Comparison of ENCODE assay signal across 10 cellular contexts in the genomic region with DNA sequence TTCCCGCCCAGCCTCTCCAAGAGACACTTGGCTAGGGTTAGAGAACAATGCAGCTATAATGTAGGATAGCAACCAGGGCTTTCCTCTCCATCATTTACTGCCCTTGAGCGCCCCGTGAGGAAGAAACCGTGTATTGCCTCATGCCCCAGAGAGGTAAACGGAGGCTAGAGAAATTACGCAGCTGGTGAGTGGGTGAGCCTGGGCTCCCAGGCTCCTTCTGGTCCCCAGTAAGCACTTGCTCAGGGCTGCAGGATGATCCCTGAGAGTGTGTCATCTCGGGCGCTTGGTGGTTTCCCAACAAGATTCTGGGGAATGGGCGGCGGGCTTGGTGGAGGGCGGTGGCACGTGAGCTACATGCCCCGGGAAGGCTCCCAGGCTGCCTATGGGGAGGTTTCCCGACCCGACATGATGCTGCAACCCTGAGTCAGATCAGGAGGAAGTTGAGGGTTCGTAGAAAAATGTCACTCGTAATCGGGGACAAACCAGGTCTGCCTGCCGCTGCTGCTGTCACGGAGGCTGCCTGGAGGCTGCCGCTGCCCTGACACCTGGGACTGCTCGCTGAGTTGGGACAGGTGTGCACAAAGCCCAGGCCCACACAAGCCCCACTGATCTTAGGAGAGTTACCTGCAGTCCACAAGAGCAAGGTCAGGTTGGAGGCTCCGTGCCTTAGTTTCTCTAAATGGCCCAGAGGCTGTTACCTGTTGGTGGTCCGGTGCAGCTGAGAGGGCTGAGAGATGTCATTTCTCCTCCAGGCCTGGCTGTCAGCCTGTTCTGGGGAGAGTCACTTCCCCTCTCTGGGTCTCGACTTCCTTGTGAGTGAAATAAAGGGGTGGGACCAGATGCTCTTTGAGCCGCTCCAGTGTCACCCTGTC. TPM values are rescaled to one million over a fixed set of nuclear protein-coding genes. Genes with fewer than 3 reads are reported as not detected.
DNase-seq lines count a peak whose midpoint lies in the region; ATAC-seq lines count a peak whose summit lies in the region.
"Had no signal": no experiment of that assay in that cellular context is flagged by ENCODE, and none has a peak within 500 bp of the region (broad histone marks: within the 10 kb centered on the region; RNA-seq: fewer than 3 reads in every experiment).

A gene with protein sequence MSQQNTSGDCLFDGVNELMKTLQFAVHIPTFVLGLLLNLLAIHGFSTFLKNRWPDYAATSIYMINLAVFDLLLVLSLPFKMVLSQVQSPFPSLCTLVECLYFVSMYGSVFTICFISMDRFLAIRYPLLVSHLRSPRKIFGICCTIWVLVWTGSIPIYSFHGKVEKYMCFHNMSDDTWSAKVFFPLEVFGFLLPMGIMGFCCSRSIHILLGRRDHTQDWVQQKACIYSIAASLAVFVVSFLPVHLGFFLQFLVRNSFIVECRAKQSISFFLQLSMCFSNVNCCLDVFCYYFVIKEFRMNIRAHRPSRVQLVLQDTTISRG (minus strand): TSS at position 773 of the 872 bp plus-strand sequence. CDS start 14,280 bp downstream, outside the sequence.

- H3K27ac ChIP-seq in CD4-positive, CD25-positive, alpha-beta regulatory T cell (ENCODE audit: insufficient read depth, low read length, poor library complexity, severe bottlenecking): peak within 1 kb of the TSS; percentile 65

- peak; percentile 19 to 77 (median 36) for DNase-seq in CD4-positive, CD25-positive, alpha-beta regulatory T cell
- peak; percentile 70 for DNase-seq in activated CD4-positive, CD25-positive, alpha-beta regulatory T cell treated with anti-CD3 and anti-CD28 coated beads, Interleukin-2, amount 50 U/mL, for 72 hours
- peak; percentile 10 for DNase-seq in effector CD8-positive, alpha-beta T cell (lab: John Stamatoyannopoulos, UW)
- DNase-seq in stimulated activated CD4-positive, alpha-beta T cell treated with anti-CD3 and anti-CD28 coated beads, Interleukin-2, amount 100 ng/mL, for 24 hours: peak; percentile 77 to 84
- DNase-seq in HT-29 (ENCODE audit: low spot score) (no peak), T1000 (lab: John Stamatoyannopoulos, UW) (no peak)

- H3K36me3 ChIP-seq in CD4-positive, CD25-positive, alpha-beta regulatory T cell (ENCODE audit: control insufficient read depth, insufficient read depth, low read length): no peaks in the 10 kb centered on the region

- peak; percentile 64 to 65 for ATAC-seq in CD4-positive, CD25-positive, alpha-beta regulatory T cell (ENCODE audit: low read depth in 2 of 2)
- ATAC-seq in GM19324 (IDR thresholded peaks at IDR 0.05; ENCODE audit: low FRiP score, unreplicated experiment): peak; percentile 31
- ATAC-seq in HG03354 (IDR thresholded peaks at IDR 0.05; ENCODE audit: poor library complexity, severe bottlenecking, unreplicated experiment): peak; percentile 52

- peaks cover 29% of the 10 kb centered on the region for H3K4me1 ChIP-seq in CD4-positive, CD25-positive, alpha-beta regulatory T cell (ENCODE audit: control insufficient read depth, insufficient read depth, low read length, poor library complexity, severe bottlenecking)

- H3K27me3 ChIP-seq in CD4-positive, CD25-positive, alpha-beta regulatory T cell (ENCODE audit: control insufficient read depth, insufficient read depth, low read length): peaks cover 2% of the 10 kb centered on the region

- H3K4me1 Mint-ChIP-seq in CD4-positive, CD25-positive, alpha-beta regulatory T cell: peaks cover 0 to 57% (median 34%) of the 10 kb centered on the region in 4 donors

- peak within 1 kb of the TSS; percentile 87 to 93 (median 92) for H3K27ac Mint-ChIP-seq in CD4-positive, CD25-positive, alpha-beta regulatory T cell

- H3K36me3 Mint-ChIP-seq in CD4-positive, CD25-positive, alpha-beta regulatory T cell: no peaks in the 10 kb centered on the region

- no peaks in the 10 kb centered on the region for H3K9me3 ChIP-seq in CD4-positive, CD25-positive, alpha-beta regulatory T cell (ENCODE audit: control insufficient read depth in 2 of 2, low read length in 2 of 2)

- H3K4me3 ChIP-seq in CD4-positive, CD25-positive, alpha-beta regulatory T cell (ENCODE audit: low read depth, low read length): peak within 1 kb of the TSS; percentile 68

- no peaks in the 10 kb centered on the region for H3K9me3 Mint-ChIP-seq in CD4-positive, CD25-positive, alpha-beta regulatory T cell

- peak within 1 kb of the TSS; percentile 85 to 96 (median 91) for H3K4me3 Mint-ChIP-seq in CD4-positive, CD25-positive, alpha-beta regulatory T cell

- peaks cover 9% of the 10 kb centered on the region for H3K27me3 Mint-ChIP-seq in CD4-positive, CD25-positive, alpha-beta regulatory T cell

RNA-seq across cellular contexts. Expression of the gene that starts here (rescaled TPM):
- 24.4 TPM for total RNA-seq in CD4-positive, CD25-positive, alpha-beta regulatory T cell
- polyA plus RNA-seq in CD4-positive, CD25-positive, alpha-beta regulatory T cell: 1 to 10 TPM; 1.6 to 7.1 (median 4.0) TPM
- not detected in 2 replicates for total RNA-seq in HT-29 (2014; rRNA removed; shearing (Covaris generic))
- total RNA-seq: fibroblast of lung, temporal lobe had no signal
- polyA plus RNA-seq: fibroblast of lung had no signal

Comparison
In these comparisons a context has a peak if more than half of its experiments do, and no peak if none do; other contexts are left out.
1. RNA of the gene that starts here (total RNA-seq): 24.4 TPM in CD4-positive, CD25-positive, alpha-beta regulatory T cell (single experiment); not detected in HT-29; every median in the first group is over 10 times any median in the second.
2. DNase-seq: peak in CD4-positive, CD25-positive, alpha-beta regulatory T cell (3 of 3), activated CD4-positive, CD25-positive, alpha-beta regulatory T cell treated with anti-CD3 and anti-CD28 coated beads, Interleukin-2, amount 50 U/mL, for 72 hours (single experiment), effector CD8-positive, alpha-beta T cell (single experiment) and stimulated activated CD4-positive, alpha-beta T cell treated with anti-CD3 and anti-CD28 coated beads, Interleukin-2, amount 100 ng/mL, for 24 hours (2 of 2); none in HT-29 (single experiment) and T1000 (single experiment).
3. Peak in every context shown above with its lines, with median percentiles within 50 percentile points of each other: ATAC-seq.